ENCODE assay signal across 1 cellular context in the genomic region with DNA sequence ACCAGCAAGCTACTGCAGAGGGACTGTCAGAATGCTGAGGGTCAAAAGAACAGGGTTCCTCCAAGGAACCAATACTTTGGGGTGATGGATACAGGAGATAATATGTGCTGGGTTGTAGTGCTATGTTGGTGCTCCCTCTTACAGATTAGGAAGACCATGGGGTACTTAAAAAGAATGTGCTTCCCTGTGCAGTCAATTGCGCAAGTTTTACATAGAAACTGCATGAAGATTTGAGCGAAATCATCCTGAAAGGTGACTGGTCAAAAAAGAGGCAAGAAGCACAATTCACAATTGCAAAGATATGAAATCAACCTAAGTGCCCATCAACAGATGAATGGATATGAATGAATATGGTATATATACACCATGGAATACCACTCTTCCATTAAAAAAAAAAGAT.
A peak's percentile ranks its signal among the peaks of the same experiment; 100 is the strongest.
TF ChIP-seq lines count a peak whose summit lies in the region.

No MANE protein-coding gene starts in this region.

TF ChIP-seq in IMR-90, 13 proteins besides CTCF, POLR2A, EP300 and RAD21 (continued from another document):
- TF ChIP-seq CEBPB (IDR thresholded peaks at IDR 0.05; ENCODE audit: low read depth, low read length) (peak; percentile 63), SMC3 (IDR thresholded peaks at IDR 0.05; ENCODE audit: low read depth, low read length) (no peak)
TF ChIP-seq in IMR-90: peak in this region for 1.
